Comparison of ENCODE assay signal across 8 cellular contexts in genomic region chr2:43159797-43160196, GRCh38.
A peak's percentile ranks its signal among the peaks of the same experiment; 100 is the strongest.
DNase-seq lines count a peak whose midpoint lies in the region; ATAC-seq lines count a peak whose summit lies in the region.

No MANE protein-coding gene starts in this region.

- peak overlapping the region; percentile 96 for H3K27ac Mint-ChIP-seq in activated CD4-positive, alpha-beta T cell treated with anti-CD3 and anti-CD28 coated beads for 36 hours
- peak overlapping the region; percentile 98 for H3K27ac Mint-ChIP-seq in activated CD4-positive, alpha-beta memory T cell treated with anti-CD3 and anti-CD28 coated beads, Interleukin-2, amount 10 ng/mL, durations not matched to agents 7 days and 5 days
- peak overlapping the region; percentile 95 to 97 for H3K27ac Mint-ChIP-seq in stimulated activated naive CD8-positive, alpha-beta T cell treated with anti-CD3 and anti-CD28 coated beads, Interleukin-15, amount 100 ng/mL, for 72 hours

- H3K9me3 Mint-ChIP-seq in activated CD4-positive, alpha-beta T cell treated with anti-CD3 and anti-CD28 coated beads for 36 hours (ENCODE audit: low read depth) = no peaks in the 10 kb centered on the region
- H3K9me3 Mint-ChIP-seq in activated CD4-positive, alpha-beta memory T cell treated with anti-CD3 and anti-CD28 coated beads, Interleukin-2, amount 10 ng/mL, durations not matched to agents 7 days and 5 days = no peaks in the 10 kb centered on the region
- H3K9me3 Mint-ChIP-seq in stimulated activated naive CD8-positive, alpha-beta T cell treated with anti-CD3 and anti-CD28 coated beads, Interleukin-15, amount 100 ng/mL, for 72 hours = no peaks in the 10 kb centered on the region

- H3K4me1 Mint-ChIP-seq in activated CD4-positive, alpha-beta T cell treated with anti-CD3 and anti-CD28 coated beads for 36 hours = peaks cover 59% of the 10 kb centered on the region
- peaks cover 60% of the 10 kb centered on the region for H3K4me1 Mint-ChIP-seq in activated CD4-positive, alpha-beta memory T cell treated with anti-CD3 and anti-CD28 coated beads, Interleukin-2, amount 10 ng/mL, durations not matched to agents 7 days and 5 days
- peaks cover 82% of the 10 kb centered on the region for H3K4me1 Mint-ChIP-seq in stimulated activated naive CD8-positive, alpha-beta T cell treated with anti-CD3 and anti-CD28 coated beads, Interleukin-15, amount 100 ng/mL, for 72 hours

- no peaks in the 10 kb centered on the region for H3K27me3 Mint-ChIP-seq in activated CD4-positive, alpha-beta T cell treated with anti-CD3 and anti-CD28 coated beads for 36 hours
- H3K27me3 Mint-ChIP-seq in activated CD4-positive, alpha-beta memory T cell treated with anti-CD3 and anti-CD28 coated beads, Interleukin-2, amount 10 ng/mL, durations not matched to agents 7 days and 5 days = no peaks in the 10 kb centered on the region
- no peaks in the 10 kb centered on the region for H3K27me3 Mint-ChIP-seq in stimulated activated naive CD8-positive, alpha-beta T cell treated with anti-CD3 and anti-CD28 coated beads, Interleukin-15, amount 100 ng/mL, for 72 hours

- CTCF ChIA-PET in activated CD4-positive, alpha-beta T cell treated with anti-CD3 and anti-CD28 coated beads for 36 hours (lab: Charles Lee) = interaction anchor here (0.9 to 1.2 kb wide), 2 partner anchors 69 to 70 kb away, joined by 5 read pairs; no protein-coding TSS in a partner anchor
- CTCF ChIA-PET in activated CD4-positive, alpha-beta memory T cell treated with anti-CD3 and anti-CD28 coated beads, Interleukin-2, amount 10 ng/mL, durations not matched to agents 7 days and 5 days (lab: Charles Lee) = interaction anchor here (0.6 to 3.3 kb wide), 3 partner anchors 10 to 57 kb away, joined by 5 to 21 read pairs (median 6); no protein-coding TSS in a partner anchor

- DNase-seq in activated CD4-positive, alpha-beta T cell treated with anti-CD3 and anti-CD28 coated beads for 36 hours = peak; percentile 55
- no peak for DNase-seq in activated CD4-positive, alpha-beta T cell treated with anti-CD3 and anti-CD28 coated beads for 4 hours
- no peak for DNase-seq in activated CD4-positive, alpha-beta memory T cell treated with anti-CD3 and anti-CD28 coated beads, Interleukin-2, amount 10 ng/mL, durations not matched to agents 7 days and 5 days
- DNase-seq in kidney tubule cell (ENCODE audit: low spot score) (peak; percentile 58), anterior cingulate cortex (lab: John Stamatoyannopoulos, UW) (no peak), H4 (ENCODE audit: low spot score) (no peak)
- no peak for DNase-seq in stimulated activated naive CD8-positive, alpha-beta T cell treated with anti-CD3 and anti-CD28 coated beads, Interleukin-15, amount 100 ng/mL, for 72 hours
- no peak for DNase-seq in activated CD4-positive, CD25-positive, alpha-beta regulatory T cell treated with anti-CD3 and anti-CD28 coated beads, Interleukin-2, amount 50 U/mL, for 72 hours

- intact Hi-C loops in activated CD4-positive, alpha-beta T cell treated with anti-CD3 and anti-CD28 coated beads for 36 hours (cut with DNase I, micrococcal nuclease) = loop anchor here (1.0 kb wide), 4 partner anchors 15 to 67 kb away; partner anchors contain the start of gene ZFP36L2 (in 1 of the 2)

- ATAC-seq in activated CD4-positive, alpha-beta T cell treated with anti-CD3 and anti-CD28 coated beads for 36 hours = no peak
- no peak for ATAC-seq in stimulated activated naive CD8-positive, alpha-beta T cell treated with anti-CD3 and anti-CD28 coated beads, Interleukin-15, amount 100 ng/mL, for 72 hours

- no peaks in the 10 kb centered on the region for H3K36me3 Mint-ChIP-seq in activated CD4-positive, alpha-beta T cell treated with anti-CD3 and anti-CD28 coated beads for 36 hours (ENCODE audit: low read depth)
- peaks cover 2% of the 10 kb centered on the region for H3K36me3 Mint-ChIP-seq in activated CD4-positive, alpha-beta memory T cell treated with anti-CD3 and anti-CD28 coated beads, Interleukin-2, amount 10 ng/mL, durations not matched to agents 7 days and 5 days (ENCODE audit: low read depth)

- peak overlapping the region; percentile 5 for H3K4me3 Mint-ChIP-seq in activated CD4-positive, alpha-beta T cell treated with anti-CD3 and anti-CD28 coated beads for 36 hours
- peak overlapping the region; percentile 22 for H3K4me3 Mint-ChIP-seq in activated CD4-positive, alpha-beta memory T cell treated with anti-CD3 and anti-CD28 coated beads, Interleukin-2, amount 10 ng/mL, durations not matched to agents 7 days and 5 days
- peak overlapping the region; percentile 67 to 77 for H3K4me3 Mint-ChIP-seq in stimulated activated naive CD8-positive, alpha-beta T cell treated with anti-CD3 and anti-CD28 coated beads, Interleukin-15, amount 100 ng/mL, for 72 hours

- POLR2A ChIA-PET in activated CD4-positive, alpha-beta T cell treated with anti-CD3 and anti-CD28 coated beads for 36 hours (lab: Charles Lee) = interaction anchor here (0.8 to 1.5 kb wide), 6 partner anchors 9 to 101 kb away, joined by 3 to 7 read pairs (median 4); no protein-coding TSS in a partner anchor
- POLR2A ChIA-PET in activated CD4-positive, alpha-beta memory T cell treated with anti-CD3 and anti-CD28 coated beads, Interleukin-2, amount 10 ng/mL, durations not matched to agents 7 days and 5 days (lab: Charles Lee) = interaction anchor here (0.7 to 7.8 kb wide), 10 partner anchors 12 to 65 kb away, joined by 3 to 63 read pairs (median 4); no protein-coding TSS in a partner anchor

Comparison
In these comparisons a context has a peak if more than half of its experiments do, and no peak if none do; other contexts are left out.
1. DNase-seq: peak in activated CD4-positive, alpha-beta T cell treated with anti-CD3 and anti-CD28 coated beads for 36 hours (single experiment) and kidney tubule cell (single experiment); none in activated CD4-positive, alpha-beta T cell treated with anti-CD3 and anti-CD28 coated beads for 4 hours (0 of 2), activated CD4-positive, alpha-beta memory T cell treated with anti-CD3 and anti-CD28 coated beads, Interleukin-2, amount 10 ng/mL, durations not matched to agents 7 days and 5 days (single experiment), stimulated activated naive CD8-positive, alpha-beta T cell treated with anti-CD3 and anti-CD28 coated beads, Interleukin-15, amount 100 ng/mL, for 72 hours (0 of 2), activated CD4-positive, CD25-positive, alpha-beta regulatory T cell treated with anti-CD3 and anti-CD28 coated beads, Interleukin-2, amount 50 U/mL, for 72 hours (single experiment), anterior cingulate cortex (0 of 58) and H4 (single experiment).
2. H3K4me3 Mint-ChIP-seq: peak in every context shown above with its lines; median percentile 72 in stimulated activated naive CD8-positive, alpha-beta T cell treated with anti-CD3 and anti-CD28 coated beads, Interleukin-15, amount 100 ng/mL, for 72 hours; 22 in activated CD4-positive, alpha-beta memory T cell treated with anti-CD3 and anti-CD28 coated beads, Interleukin-2, amount 10 ng/mL, durations not matched to agents 7 days and 5 days; 5 in activated CD4-positive, alpha-beta T cell treated with anti-CD3 and anti-CD28 coated beads for 36 hours.
3. Peak in every context shown above with its lines, with median percentiles within 50 percentile points of each other: H3K27ac Mint-ChIP-seq.